ENCODE assay signal across 24 cellular contexts in the genomic region with DNA sequence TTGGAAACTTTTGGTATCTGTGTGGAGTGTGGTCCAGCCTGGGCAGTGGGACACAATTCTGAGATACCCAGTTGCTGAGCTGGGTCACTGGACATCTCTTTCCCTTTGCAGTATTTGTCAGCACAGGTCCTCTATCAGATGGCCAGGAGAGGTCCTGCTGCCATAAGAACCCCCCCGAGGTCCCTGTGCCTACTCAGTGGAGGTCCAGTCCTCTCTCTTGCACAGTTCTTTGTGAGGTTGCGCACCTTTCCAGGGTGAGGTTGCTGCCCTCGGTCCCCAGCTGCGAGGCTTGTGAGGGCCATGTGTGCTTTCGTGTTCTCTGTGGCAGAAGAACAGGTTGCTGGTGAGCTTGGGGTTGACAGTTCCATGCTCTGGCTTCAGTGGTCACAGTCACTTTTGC.
"Had no signal": no experiment of that assay in that cellular context is flagged by ENCODE, and none has a peak within 500 bp of the region (broad histone marks: within the 10 kb centered on the region; RNA-seq: fewer than 3 reads in every experiment).

No MANE protein-coding gene starts in this region.

- H3K36me3 Mint-ChIP-seq: activated naive CD4-positive, alpha-beta T cell treated with anti-CD3 and anti-CD28 coated beads, Interleukin-2, amount 50 U/mL, for 72 hours; brain had no signal

- H3K9ac ChIP-seq: KMS-11 had no signal

- H3K4me1 Mint-ChIP-seq: activated CD4-positive, alpha-beta T cell treated with anti-CD3 and anti-CD28 coated beads, Interleukin-2, amount 10 ng/mL, durations not matched to agents 24 days and 14 days had no signal

- H3K27me3 ChIP-seq: adrenal gland had no signal

- H2AFZ ChIP-seq: PC-9 had no signal

- H3K4me2 ChIP-seq: KMS-11, PC-9 had no signal

- H3K4me3 ChIP-seq: adrenal gland, PC-9 had no signal

- DNase-seq: activated CD4-positive, alpha-beta T cell treated with anti-CD3 and anti-CD28 coated beads, Interleukin-2, amount 10 ng/mL, durations not matched to agents 24 days and 14 days; activated CD4-positive, alpha-beta T cell treated with anti-CD3 and anti-CD28 coated beads, Interleukin-2, amount 50 U/mL, for 4 hours; activated CD8-positive, alpha-beta T cell treated with anti-CD3 and anti-CD28 coated beads for 36 hours; activated gamma-delta T cell treated with Interleukin-2 at 50 U/mL for 16 hours; activated naive CD4-positive, alpha-beta T cell treated with anti-CD3 and anti-CD28 coated beads for 36 hours; activated T-cell treated with anti-CD3 and anti-CD28 coated beads for 4 hours; activated T-cell treated with anti-CD3 and anti-CD28 coated beads, Interleukin-2, amount 50 U/mL, for 4 hours; caudate nucleus; cerebellar nuclear complex; NCI-H1105; NCI-H1417 treated with DMSO at 0.1 percent for 48 hours; NCI-H187 treated with DMSO at 0.1 percent for 48 hours; NCI-H345; NCI-H524 treated with DMSO at 0.1 percent for 48 hours; PC-9; Right ventricle myocardium superior had no signal

- H3K27ac Mint-ChIP-seq: activated CD4-positive, alpha-beta T cell treated with anti-CD3 and anti-CD28 coated beads, Interleukin-2, amount 10 ng/mL, durations not matched to agents 24 days and 14 days; activated CD8-positive, alpha-beta T cell treated with anti-CD3 and anti-CD28 coated beads for 36 hours; activated naive CD4-positive, alpha-beta T cell treated with anti-CD3 and anti-CD28 coated beads for 36 hours; activated naive CD4-positive, alpha-beta T cell treated with anti-CD3 and anti-CD28 coated beads, Interleukin-2, amount 50 U/mL, for 72 hours; activated T-helper 1 cell treated with anti-CD3 and anti-CD28 coated beads, Interleukin-12 subunit alpha, Interleukin-12 subunit beta, Interleukin-2, Interleukin-4 antibody, amounts not matched to agents 30 ng/mL and 10 ng/mL and 1 ng/mL, durations not matched to agents 14 hours and 24 hours and 36 hours; brain; T-helper 2 cell treated with Interferon-gamma antibody and Interleukin-4, amounts not matched to agents 5 μg/mL and 100 μg/mL, for 36 hours had no signal

- H3K9me3 Mint-ChIP-seq: activated CD4-positive, alpha-beta T cell treated with anti-CD3 and anti-CD28 coated beads, Interleukin-2, amount 10 ng/mL, durations not matched to agents 24 days and 14 days; activated CD8-positive, alpha-beta T cell treated with anti-CD3 and anti-CD28 coated beads for 36 hours; activated naive CD4-positive, alpha-beta T cell treated with anti-CD3 and anti-CD28 coated beads for 36 hours; activated naive CD4-positive, alpha-beta T cell treated with anti-CD3 and anti-CD28 coated beads, Interleukin-2, amount 50 U/mL, for 72 hours; activated T-cell treated with anti-CD3 and anti-CD28 coated beads, Interleukin-2, amount 50 U/mL, for 4 hours; activated T-helper 1 cell treated with anti-CD3 and anti-CD28 coated beads, Interleukin-12 subunit alpha, Interleukin-12 subunit beta, Interleukin-2, Interleukin-4 antibody, amounts not matched to agents 30 ng/mL and 10 ng/mL and 1 ng/mL, durations not matched to agents 14 hours and 24 hours and 36 hours; T-helper 2 cell treated with Interferon-gamma antibody and Interleukin-4, amounts not matched to agents 5 μg/mL and 100 μg/mL, for 36 hours had no signal

- H3K27ac ChIP-seq: adrenal gland, KMS-11, PC-9 had no signal

- ATAC-seq: activated CD8-positive, alpha-beta T cell treated with anti-CD3 and anti-CD28 coated beads for 36 hours; activated naive CD4-positive, alpha-beta T cell treated with anti-CD3 and anti-CD28 coated beads, Interleukin-2, amount 50 U/mL, for 72 hours; activated T-cell treated with anti-CD3 and anti-CD28 coated beads, Interleukin-2, amount 50 U/mL, for 4 hours had no signal

- H3K27me3 Mint-ChIP-seq: activated CD8-positive, alpha-beta T cell treated with anti-CD3 and anti-CD28 coated beads for 36 hours had no signal

- H3K9me3 ChIP-seq: adrenal gland had no signal

- H3K36me3 ChIP-seq: adrenal gland had no signal

- FAIRE-seq: bronchial epithelial cell, TTC549 had no signal

- H3K4me3 Mint-ChIP-seq: activated CD4-positive, alpha-beta T cell treated with anti-CD3 and anti-CD28 coated beads, Interleukin-2, amount 10 ng/mL, durations not matched to agents 24 days and 14 days; activated CD8-positive, alpha-beta T cell treated with anti-CD3 and anti-CD28 coated beads for 36 hours; activated naive CD4-positive, alpha-beta T cell treated with anti-CD3 and anti-CD28 coated beads for 36 hours; activated T-cell treated with anti-CD3 and anti-CD28 coated beads, Interleukin-2, amount 50 U/mL, for 4 hours; activated T-helper 1 cell treated with anti-CD3 and anti-CD28 coated beads, Interleukin-12 subunit alpha, Interleukin-12 subunit beta, Interleukin-2, Interleukin-4 antibody, amounts not matched to agents 30 ng/mL and 10 ng/mL and 1 ng/mL, durations not matched to agents 14 hours and 24 hours and 36 hours; brain; T-helper 2 cell treated with Interferon-gamma antibody and Interleukin-4, amounts not matched to agents 5 μg/mL and 100 μg/mL, for 36 hours had no signal
